In the genomic region with DNA sequence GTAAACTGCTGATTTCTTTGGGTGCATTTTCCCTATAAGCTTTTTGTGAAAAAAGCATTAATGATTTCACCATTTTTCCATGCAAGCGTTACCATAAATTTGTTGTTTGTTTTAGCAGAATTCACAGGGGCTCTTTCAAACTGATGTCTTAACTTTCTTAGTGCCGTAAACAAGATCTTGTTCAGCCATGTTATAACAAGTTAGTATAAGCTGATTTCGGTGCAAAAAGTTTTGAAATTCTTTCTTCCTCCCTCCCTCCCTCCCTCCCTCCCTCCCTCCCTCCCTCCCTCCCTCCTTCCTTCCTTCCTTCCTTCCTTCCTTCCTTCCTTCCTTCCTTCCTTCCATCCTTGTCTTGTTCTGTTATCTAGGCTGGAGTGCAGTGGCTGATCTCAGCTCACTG, we compare ENCODE assay signal across 33 cellular contexts.
"Had no signal": no experiment of that assay in that cellular context is flagged by ENCODE, and none has a peak within 500 bp of the region (broad histone marks: within the 10 kb centered on the region; RNA-seq: fewer than 3 reads in every experiment).

No MANE protein-coding gene starts in this region.

- H3K27ac ChIP-seq: adrenal gland, ascending aorta, body of pancreas, brain microvascular endothelial cell, breast epithelium, cardiac muscle cell had no signal

- H3K27me3 ChIP-seq: adrenal gland, ascending aorta, body of pancreas, brain microvascular endothelial cell, breast epithelium, cardiac muscle cell had no signal

- DNase-seq: activated effector memory CD4-positive, alpha-beta T cell treated with anti-CD3 and anti-CD28 coated beads, Interleukin-2, amount 50 U/mL, for 16 hours; activated effector memory CD4-positive, alpha-beta T cell treated with Interleukin-2 at 50 U/mL for 16 hours; activated gamma-delta T cell; activated gamma-delta T cell treated with Interleukin-2 at 50 U/mL for 16 hours; activated naive CD4-positive, alpha-beta T cell; activated naive CD4-positive, alpha-beta T cell treated with anti-CD3 and anti-CD28 coated beads for 36 hours; activated naive CD4-positive, alpha-beta T cell treated with anti-CD3 and anti-CD28 coated beads, Interleukin-2, amount 10 ng/mL, durations not matched to agents 7 days and 5 days; activated naive CD4-positive, alpha-beta T cell treated with anti-CD3 and anti-CD28 coated beads, Interleukin-2, amount 50 U/mL, for 16 hours; activated naive CD4-positive, alpha-beta T cell treated with Interleukin-2 at 50 U/mL for 16 hours; activated naive CD8-positive, alpha-beta T cell treated with anti-CD3 and anti-CD28 coated beads for 36 hours; activated naive CD8-positive, alpha-beta T cell treated with anti-CD3 and anti-CD28 coated beads, Interleukin-2, amount 10 ng/mL, durations not matched to agents 7 days and 5 days; activated naive CD8-positive, alpha-beta T cell treated with anti-CD3 and anti-CD28 coated beads, Interleukin-2, amount 50 U/mL, for 24 hours; activated T-cell treated with anti-CD3 and anti-CD28 coated beads, Interleukin-2, amount 50 U/mL, for 24 hours; activated T-cell treated with anti-CD3 and anti-CD28 coated beads, Interleukin-2, amount 50 U/mL, for 4 hours; activated T-cell treated with anti-CD3 and anti-CD28 coated beads, Interleukin-2, amount 50 U/mL, for 48 hours; activated T-cell treated with anti-CD3 and anti-CD28 coated beads, Interleukin-2, amount 50 U/mL, for 72 hours; adrenal gland; amniotic stem cell; amygdala; anterior cingulate cortex; aorta; body of pancreas; brain microvascular endothelial cell; caudate nucleus; central memory CD4-positive, alpha-beta T cell; cerebellar nuclear complex had no signal

- H3K9me3 ChIP-seq: adrenal gland, ascending aorta, body of pancreas, breast epithelium had no signal

- H3K4me3 ChIP-seq: adrenal gland, ascending aorta, body of pancreas, breast epithelium, cardiac muscle cell had no signal

- FAIRE-seq: astrocyte, bronchial epithelial cell had no signal

- H3K4me1 ChIP-seq: adrenal gland, ascending aorta, body of pancreas, breast epithelium had no signal

- H3K36me3 ChIP-seq: adrenal gland, ascending aorta, brain microvascular endothelial cell, breast epithelium, cardiac muscle cell had no signal

- ATAC-seq: activated naive CD4-positive, alpha-beta T cell treated with anti-CD3 and anti-CD28 coated beads, Interleukin-2, amount 50 U/mL, for 72 hours; activated naive CD8-positive, alpha-beta T cell treated with anti-CD3 and anti-CD28 coated beads, Interleukin-2, amount 50 U/mL, for 24 hours; activated T-cell treated with anti-CD3 and anti-CD28 coated beads, Interleukin-2, amount 50 U/mL, for 4 hours; activated T-cell treated with anti-CD3 and anti-CD28 coated beads, Interleukin-2, amount 50 U/mL, for 72 hours; activated T-helper 17 cell treated with anti-CD3 and anti-CD28 coated beads, Interleukin-2, amount 50 U/mL, for 72 hours; body of pancreas had no signal
